Comparison of ENCODE assay signal across 1 cellular context in the genomic region with DNA sequence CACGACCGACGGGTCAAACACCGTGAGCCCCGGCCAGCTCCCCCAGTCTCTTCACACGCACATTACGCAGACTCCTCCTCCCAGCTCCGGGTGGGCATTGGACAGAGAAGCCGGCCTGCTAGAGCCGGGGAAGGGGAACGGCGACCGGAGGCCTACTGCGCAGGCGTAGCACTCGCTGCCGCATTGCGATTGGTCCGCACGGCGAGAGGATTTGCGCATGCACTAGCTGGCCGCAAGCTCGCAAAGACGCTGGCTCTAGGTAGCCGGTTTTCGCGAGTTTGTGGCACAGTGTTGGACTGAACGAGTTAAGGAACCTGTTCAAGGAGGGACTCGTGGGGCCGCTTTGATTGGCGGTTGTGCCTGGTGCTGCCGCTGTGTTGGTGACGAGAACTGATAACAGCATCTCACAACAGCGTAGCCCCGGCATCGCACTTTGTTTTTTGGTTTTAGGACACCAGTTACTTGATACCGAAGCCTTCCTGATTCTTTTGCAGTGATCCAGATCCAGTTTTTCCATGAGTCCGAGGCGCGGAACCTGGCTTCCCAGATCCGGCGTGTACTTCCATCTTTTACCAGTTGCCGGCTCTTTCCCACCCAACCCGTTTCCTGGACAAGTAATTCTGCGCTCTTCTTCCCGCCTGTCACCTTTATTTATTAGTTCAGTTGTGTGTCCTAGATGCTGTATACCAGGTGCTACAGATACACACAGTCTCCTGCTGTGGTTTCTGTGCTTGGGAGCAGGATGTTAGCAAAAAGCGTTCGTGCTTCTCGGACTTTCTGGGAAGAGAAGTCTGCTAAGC.
TF ChIP-seq lines count a peak whose summit lies in the region.

A gene (minus strand): TSS at position 139 of the 800 bp plus-strand sequence. CDS start 185 bp downstream, outside the sequence.

TF ChIP-seq in K562, 482 proteins besides CTCF, POLR2A, EP300 and RAD21 (continued from another document and continues in another):
- TF ChIP-seq, protein P1, sequence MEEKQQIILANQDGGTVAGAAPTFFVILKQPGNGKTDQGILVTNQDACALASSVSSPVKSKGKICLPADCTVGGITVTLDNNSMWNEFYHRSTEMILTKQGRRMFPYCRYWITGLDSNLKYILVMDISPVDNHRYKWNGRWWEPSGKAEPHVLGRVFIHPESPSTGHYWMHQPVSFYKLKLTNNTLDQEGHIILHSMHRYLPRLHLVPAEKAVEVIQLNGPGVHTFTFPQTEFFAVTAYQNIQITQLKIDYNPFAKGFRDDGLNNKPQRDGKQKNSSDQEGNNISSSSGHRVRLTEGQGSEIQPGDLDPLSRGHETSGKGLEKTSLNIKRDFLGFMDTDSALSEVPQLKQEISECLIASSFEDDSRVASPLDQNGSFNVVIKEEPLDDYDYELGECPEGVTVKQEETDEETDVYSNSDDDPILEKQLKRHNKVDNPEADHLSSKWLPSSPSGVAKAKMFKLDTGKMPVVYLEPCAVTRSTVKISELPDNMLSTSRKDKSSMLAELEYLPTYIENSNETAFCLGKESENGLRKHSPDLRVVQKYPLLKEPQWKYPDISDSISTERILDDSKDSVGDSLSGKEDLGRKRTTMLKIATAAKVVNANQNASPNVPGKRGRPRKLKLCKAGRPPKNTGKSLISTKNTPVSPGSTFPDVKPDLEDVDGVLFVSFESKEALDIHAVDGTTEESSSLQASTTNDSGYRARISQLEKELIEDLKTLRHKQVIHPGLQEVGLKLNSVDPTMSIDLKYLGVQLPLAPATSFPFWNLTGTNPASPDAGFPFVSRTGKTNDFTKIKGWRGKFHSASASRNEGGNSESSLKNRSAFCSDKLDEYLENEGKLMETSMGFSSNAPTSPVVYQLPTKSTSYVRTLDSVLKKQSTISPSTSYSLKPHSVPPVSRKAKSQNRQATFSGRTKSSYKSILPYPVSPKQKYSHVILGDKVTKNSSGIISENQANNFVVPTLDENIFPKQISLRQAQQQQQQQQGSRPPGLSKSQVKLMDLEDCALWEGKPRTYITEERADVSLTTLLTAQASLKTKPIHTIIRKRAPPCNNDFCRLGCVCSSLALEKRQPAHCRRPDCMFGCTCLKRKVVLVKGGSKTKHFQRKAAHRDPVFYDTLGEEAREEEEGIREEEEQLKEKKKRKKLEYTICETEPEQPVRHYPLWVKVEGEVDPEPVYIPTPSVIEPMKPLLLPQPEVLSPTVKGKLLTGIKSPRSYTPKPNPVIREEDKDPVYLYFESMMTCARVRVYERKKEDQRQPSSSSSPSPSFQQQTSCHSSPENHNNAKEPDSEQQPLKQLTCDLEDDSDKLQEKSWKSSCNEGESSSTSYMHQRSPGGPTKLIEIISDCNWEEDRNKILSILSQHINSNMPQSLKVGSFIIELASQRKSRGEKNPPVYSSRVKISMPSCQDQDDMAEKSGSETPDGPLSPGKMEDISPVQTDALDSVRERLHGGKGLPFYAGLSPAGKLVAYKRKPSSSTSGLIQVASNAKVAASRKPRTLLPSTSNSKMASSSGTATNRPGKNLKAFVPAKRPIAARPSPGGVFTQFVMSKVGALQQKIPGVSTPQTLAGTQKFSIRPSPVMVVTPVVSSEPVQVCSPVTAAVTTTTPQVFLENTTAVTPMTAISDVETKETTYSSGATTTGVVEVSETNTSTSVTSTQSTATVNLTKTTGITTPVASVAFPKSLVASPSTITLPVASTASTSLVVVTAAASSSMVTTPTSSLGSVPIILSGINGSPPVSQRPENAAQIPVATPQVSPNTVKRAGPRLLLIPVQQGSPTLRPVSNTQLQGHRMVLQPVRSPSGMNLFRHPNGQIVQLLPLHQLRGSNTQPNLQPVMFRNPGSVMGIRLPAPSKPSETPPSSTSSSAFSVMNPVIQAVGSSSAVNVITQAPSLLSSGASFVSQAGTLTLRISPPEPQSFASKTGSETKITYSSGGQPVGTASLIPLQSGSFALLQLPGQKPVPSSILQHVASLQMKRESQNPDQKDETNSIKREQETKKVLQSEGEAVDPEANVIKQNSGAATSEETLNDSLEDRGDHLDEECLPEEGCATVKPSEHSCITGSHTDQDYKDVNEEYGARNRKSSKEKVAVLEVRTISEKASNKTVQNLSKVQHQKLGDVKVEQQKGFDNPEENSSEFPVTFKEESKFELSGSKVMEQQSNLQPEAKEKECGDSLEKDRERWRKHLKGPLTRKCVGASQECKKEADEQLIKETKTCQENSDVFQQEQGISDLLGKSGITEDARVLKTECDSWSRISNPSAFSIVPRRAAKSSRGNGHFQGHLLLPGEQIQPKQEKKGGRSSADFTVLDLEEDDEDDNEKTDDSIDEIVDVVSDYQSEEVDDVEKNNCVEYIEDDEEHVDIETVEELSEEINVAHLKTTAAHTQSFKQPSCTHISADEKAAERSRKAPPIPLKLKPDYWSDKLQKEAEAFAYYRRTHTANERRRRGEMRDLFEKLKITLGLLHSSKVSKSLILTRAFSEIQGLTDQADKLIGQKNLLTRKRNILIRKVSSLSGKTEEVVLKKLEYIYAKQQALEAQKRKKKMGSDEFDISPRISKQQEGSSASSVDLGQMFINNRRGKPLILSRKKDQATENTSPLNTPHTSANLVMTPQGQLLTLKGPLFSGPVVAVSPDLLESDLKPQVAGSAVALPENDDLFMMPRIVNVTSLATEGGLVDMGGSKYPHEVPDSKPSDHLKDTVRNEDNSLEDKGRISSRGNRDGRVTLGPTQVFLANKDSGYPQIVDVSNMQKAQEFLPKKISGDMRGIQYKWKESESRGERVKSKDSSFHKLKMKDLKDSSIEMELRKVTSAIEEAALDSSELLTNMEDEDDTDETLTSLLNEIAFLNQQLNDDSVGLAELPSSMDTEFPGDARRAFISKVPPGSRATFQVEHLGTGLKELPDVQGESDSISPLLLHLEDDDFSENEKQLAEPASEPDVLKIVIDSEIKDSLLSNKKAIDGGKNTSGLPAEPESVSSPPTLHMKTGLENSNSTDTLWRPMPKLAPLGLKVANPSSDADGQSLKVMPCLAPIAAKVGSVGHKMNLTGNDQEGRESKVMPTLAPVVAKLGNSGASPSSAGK (IDR thresholded peaks at IDR 0.05), result peak; percentile 6
- TF ChIP-seq PCBP1 (IDR thresholded peaks at IDR 0.05; ENCODE audit: low read depth, low read length, poor library complexity, severe bottlenecking) (no peak), CBFA2T2 (conservative IDR thresholded peaks at IDR 0.05) (no peak), IRF2 (CRISPR knock-in tag; IDR thresholded peaks at IDR 0.05) (no peak), ZNF445 (CRISPR knock-in tag; IDR thresholded peaks at IDR 0.05; ENCODE audit: low read depth) (no peak), DPF2 (IDR thresholded peaks at IDR 0.05) (peak; percentile 63; the same call in 1 of the 2 replicates), RBFOX2 (IDR thresholded peaks at IDR 0.05; ENCODE audit: low read depth, low read length) (peak; percentile 98), POLR2G (IDR thresholded peaks at IDR 0.05; ENCODE audit: low read depth, low read length) (peak; percentile 97), ETS2 (tag; IDR thresholded peaks at IDR 0.05; ENCODE audit: borderline replicate concordance, poor library complexity, severe bottlenecking) (no peak), KHSRP (IDR thresholded peaks at IDR 0.05) (no peak), HEY1 (CRISPR knock-in tag; IDR thresholded peaks at IDR 0.05; ENCODE audit: borderline replicate concordance) (no peak), GABPB2 (CRISPR knock-in tag; conservative IDR thresholded peaks at IDR 0.05) (no peak), NRF1 (conservative IDR thresholded peaks at IDR 0.05 in 1 of 2, IDR thresholded peaks at IDR 0.05 in 1 of 2) (peak; percentile 97 to 98), ILF3 (IDR thresholded peaks at IDR 0.05; ENCODE audit: borderline replicate concordance) (no peak), GTF2E2 (tag; IDR thresholded peaks at IDR 0.05) (peak; percentile 79), SMARCC2 (IDR thresholded peaks at IDR 0.05; ENCODE audit: low read depth) (no peak; the same call in 1 of the 2 replicates), ZNF699 (CRISPR knock-in tag; IDR thresholded peaks at IDR 0.05; ENCODE audit: insufficient replicate concordance) (no peak), BDP1 (IDR thresholded peaks at IDR 0.05; ENCODE audit: insufficient read depth, insufficient read length) (no peak), TARDBP (IDR thresholded peaks at IDR 0.05) (no peak), TGIF2 (CRISPR knock-in tag; IDR thresholded peaks at IDR 0.05) (no peak), FOS (IDR thresholded peaks at IDR 0.05; ENCODE audit: extremely low read depth, insufficient read length) (no peak), ETV5 (CRISPR knock-in tag; IDR thresholded peaks at IDR 0.05; ENCODE audit: low read depth) (peak; percentile 75), EP400 (IDR thresholded peaks at IDR 0.05) (peak; percentile 82), E2F3 (CRISPR knock-in tag; IDR thresholded peaks at IDR 0.05) (no peak), DIDO1 (tag; IDR thresholded peaks at IDR 0.05; ENCODE audit: low read depth) (no peak), ZNF24 (IDR thresholded peaks at IDR 0.05) (no peak), FOSL1 (tag; conservative IDR thresholded peaks at IDR 0.05) (peak; percentile 47; the same call in 1 of the 2 replicates), C11orf30 (IDR thresholded peaks at IDR 0.05; ENCODE audit: low read depth) (no peak), TBP (optimal IDR thresholded peaks at IDR 0.05; ENCODE audit: low read depth, low read length) (peak; percentile 79), DMBX1 (CRISPR knock-in tag; IDR thresholded peaks at IDR 0.05; ENCODE audit: borderline replicate concordance) (peak; percentile 57; the same call in 1 of the 2 replicates), FUS (optimal IDR thresholded peaks at IDR 0.05; ENCODE audit: low read depth, low read length) (no peak), ZNF780A (CRISPR knock-in tag; IDR thresholded peaks at IDR 0.05) (no peak), FOXA1 (IDR thresholded peaks at IDR 0.05; ENCODE audit: borderline replicate concordance) (no peak), TAL1 (IDR thresholded peaks at IDR 0.05) (peak; percentile 22; the same call in 1 of the 2 replicates), MTA1 (IDR thresholded peaks at IDR 0.05; ENCODE audit: borderline replicate concordance) (peak; percentile 77; the same call in 1 of the 2 replicates), PCBP2 (IDR thresholded peaks at IDR 0.05; ENCODE audit: low read depth, low read length, poor library complexity, severe bottlenecking) (no peak), SMAD4 (CRISPR knock-in tag; conservative IDR thresholded peaks at IDR 0.05) (peak; percentile 66)
- TF ChIP-seq, protein P2, sequence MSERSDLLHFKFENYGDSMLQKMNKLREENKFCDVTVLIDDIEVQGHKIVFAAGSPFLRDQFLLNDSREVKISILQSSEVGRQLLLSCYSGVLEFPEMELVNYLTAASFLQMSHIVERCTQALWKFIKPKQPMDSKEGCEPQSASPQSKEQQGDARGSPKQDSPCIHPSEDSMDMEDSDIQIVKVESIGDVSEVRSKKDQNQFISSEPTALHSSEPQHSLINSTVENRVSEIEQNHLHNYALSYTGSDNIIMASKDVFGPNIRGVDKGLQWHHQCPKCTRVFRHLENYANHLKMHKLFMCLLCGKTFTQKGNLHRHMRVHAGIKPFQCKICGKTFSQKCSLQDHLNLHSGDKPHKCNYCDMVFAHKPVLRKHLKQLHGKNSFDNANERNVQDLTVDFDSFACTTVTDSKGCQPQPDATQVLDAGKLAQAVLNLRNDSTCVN (CRISPR knock-in tag; IDR thresholded peaks at IDR 0.05), result no peak
- TF ChIP-seq, protein P3, sequence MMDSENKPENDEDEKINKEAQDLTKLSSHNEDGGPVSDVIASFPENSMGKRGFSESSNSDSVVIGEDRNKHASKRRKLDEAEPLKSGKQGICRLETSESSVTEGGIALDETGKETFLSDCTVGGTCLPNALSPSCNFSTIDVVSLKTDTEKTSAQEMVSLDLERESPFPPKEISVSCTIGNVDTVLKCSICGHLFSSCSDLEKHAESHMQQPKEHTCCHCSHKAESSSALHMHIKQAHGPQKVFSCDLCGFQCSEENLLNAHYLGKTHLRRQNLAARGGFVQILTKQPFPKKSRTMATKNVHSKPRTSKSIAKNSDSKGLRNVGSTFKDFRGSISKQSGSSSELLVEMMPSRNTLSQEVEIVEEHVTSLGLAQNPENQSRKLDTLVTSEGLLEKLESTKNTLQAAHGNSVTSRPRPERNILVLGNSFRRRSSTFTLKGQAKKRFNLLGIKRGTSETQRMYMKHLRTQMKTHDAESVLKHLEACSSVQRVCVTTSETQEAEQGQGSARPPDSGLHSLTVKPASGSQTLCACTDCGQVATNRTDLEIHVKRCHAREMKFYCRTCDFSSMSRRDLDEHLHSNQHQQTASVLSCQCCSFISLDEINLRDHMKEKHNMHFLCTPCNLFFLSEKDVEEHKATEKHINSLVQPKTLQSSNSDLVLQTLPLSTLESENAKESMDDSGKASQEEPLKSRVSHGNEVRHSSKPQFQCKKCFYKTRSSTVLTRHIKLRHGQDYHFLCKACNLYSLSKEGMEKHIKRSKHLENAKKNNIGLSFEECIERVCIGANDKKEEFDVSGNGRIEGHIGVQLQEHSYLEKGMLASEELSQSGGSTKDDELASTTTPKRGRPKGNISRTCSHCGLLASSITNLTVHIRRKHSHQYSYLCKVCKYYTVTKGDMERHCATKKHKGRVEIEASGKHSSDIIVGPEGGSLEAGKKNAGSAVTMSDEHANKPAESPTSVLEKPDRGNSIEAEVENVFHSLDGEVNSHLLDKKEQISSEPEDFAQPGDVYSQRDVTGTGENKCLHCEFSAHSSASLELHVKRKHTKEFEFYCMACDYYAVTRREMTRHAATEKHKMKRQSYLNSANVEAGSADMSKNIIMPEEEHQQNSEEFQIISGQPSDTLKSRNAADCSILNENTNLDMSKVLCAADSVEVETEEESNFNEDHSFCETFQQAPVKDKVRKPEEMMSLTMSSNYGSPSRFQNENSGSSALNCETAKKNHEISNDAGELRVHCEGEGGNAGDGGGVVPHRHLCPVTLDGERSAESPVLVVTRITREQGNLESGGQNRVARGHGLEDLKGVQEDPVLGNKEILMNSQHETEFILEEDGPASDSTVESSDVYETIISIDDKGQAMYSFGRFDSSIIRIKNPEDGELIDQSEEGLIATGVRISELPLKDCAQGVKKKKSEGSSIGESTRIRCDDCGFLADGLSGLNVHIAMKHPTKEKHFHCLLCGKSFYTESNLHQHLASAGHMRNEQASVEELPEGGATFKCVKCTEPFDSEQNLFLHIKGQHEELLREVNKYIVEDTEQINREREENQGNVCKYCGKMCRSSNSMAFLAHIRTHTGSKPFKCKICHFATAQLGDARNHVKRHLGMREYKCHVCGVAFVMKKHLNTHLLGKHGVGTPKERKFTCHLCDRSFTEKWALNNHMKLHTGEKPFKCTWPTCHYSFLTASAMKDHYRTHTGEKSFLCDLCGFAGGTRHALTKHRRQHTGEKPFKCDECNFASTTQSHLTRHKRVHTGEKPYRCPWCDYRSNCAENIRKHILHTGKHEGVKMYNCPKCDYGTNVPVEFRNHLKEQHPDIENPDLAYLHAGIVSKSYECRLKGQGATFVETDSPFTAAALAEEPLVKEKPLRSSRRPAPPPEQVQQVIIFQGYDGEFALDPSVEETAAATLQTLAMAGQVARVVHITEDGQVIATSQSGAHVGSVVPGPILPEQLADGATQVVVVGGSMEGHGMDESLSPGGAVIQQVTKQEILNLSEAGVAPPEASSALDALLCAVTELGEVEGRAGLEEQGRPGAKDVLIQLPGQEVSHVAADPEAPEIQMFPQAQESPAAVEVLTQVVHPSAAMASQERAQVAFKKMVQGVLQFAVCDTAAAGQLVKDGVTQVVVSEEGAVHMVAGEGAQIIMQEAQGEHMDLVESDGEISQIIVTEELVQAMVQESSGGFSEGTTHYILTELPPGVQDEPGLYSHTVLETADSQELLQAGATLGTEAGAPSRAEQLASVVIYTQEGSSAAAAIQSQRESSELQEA (IDR thresholded peaks at IDR 0.05; ENCODE audit: low read depth), result no peak
- TF ChIP-seq, protein P4, sequence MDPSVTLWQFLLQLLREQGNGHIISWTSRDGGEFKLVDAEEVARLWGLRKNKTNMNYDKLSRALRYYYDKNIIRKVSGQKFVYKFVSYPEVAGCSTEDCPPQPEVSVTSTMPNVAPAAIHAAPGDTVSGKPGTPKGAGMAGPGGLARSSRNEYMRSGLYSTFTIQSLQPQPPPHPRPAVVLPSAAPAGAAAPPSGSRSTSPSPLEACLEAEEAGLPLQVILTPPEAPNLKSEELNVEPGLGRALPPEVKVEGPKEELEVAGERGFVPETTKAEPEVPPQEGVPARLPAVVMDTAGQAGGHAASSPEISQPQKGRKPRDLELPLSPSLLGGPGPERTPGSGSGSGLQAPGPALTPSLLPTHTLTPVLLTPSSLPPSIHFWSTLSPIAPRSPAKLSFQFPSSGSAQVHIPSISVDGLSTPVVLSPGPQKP (CRISPR knock-in tag; IDR thresholded peaks at IDR 0.05), result no peak
